ENCODE assay signal across 9 cellular contexts in genomic region chr1:235843458-235843857, GRCh38. TPM values are rescaled to one million over a fixed set of nuclear protein-coding genes. Genes with fewer than 3 reads are reported as not detected.
A peak's percentile ranks its signal among the peaks of the same experiment; 100 is the strongest.
DNase-seq lines count a peak whose midpoint lies in the region; ATAC-seq, FAIRE-seq and TF ChIP-seq lines count a peak whose summit lies in the region.
"Had no signal": no experiment of that assay in that cellular context is flagged by ENCODE, and none has a peak within 500 bp of the region (broad histone marks: within the 10 kb centered on the region; RNA-seq: fewer than 3 reads in every experiment).

No MANE protein-coding gene starts in this region.

- DNase-seq in NCI-H524 treated with DMSO at 0.1 percent for 48 hours (lab: John Stamatoyannopoulos, UW) (peak; percentile 11), mammary epithelial cell (peak; percentile 41), lung (ENCODE audit: low spot score) (no peak)
- DNase-seq in activated effector memory CD4-positive, alpha-beta T cell treated with anti-CD3 and anti-CD28 coated beads, Interleukin-2, amount 50 U/mL, for 16 hours, result no peak

- H3K36me3 ChIP-seq in mammary epithelial cell (ENCODE audit: insufficient read depth, low read length) (no peaks in the 10 kb centered on the region), lung (ENCODE audit: control insufficient read depth in 2 of 2, insufficient read depth in 2 of 2, low read length in 2 of 2) (no peaks in the 10 kb centered on the region)

- in situ Hi-C loops in mammary epithelial cell (cut with MboI; ENCODE audit: low sequenced_read_pairs in 2 of 2), result no loop called here

- no peaks in the 10 kb centered on the region for H4K20me1 ChIP-seq in mammary epithelial cell (ENCODE audit: insufficient read depth, low read length)

- H3K27me3 ChIP-seq in mammary epithelial cell (ENCODE audit: insufficient read depth, low read length), result no peaks in the 10 kb centered on the region
- no peaks in the 10 kb centered on the region for H3K27me3 ChIP-seq in lung (ENCODE audit: control insufficient read depth, insufficient read depth)

- 18% methylated on average over 1 of the region's 1 CpG for WGBS in mammary epithelial cell (ENCODE audit: low coverage, missing lambda C conversion rate)
- WGBS in lung, 2 donors, result 3 to 14% methylated on average over 1 of the region's 1 CpG

- CTCF ChIA-PET in mammary epithelial cell (lab: Charles Lee; ENCODE audit: low non-redundant PET), result interaction anchor here (0.6 to 0.7 kb wide), 3 partner anchors 9 to 338 kb away, joined by 3 to 5 read pairs (median 3); no protein-coding TSS in a partner anchor

- no peak overlapping the region for H3K4me3 ChIP-seq in mammary epithelial cell (replicated peaks in 1 of 3; ENCODE audit: insufficient read depth in 1 of 3, low read depth in 2 of 3, low read length in 3 of 3)
- no peak overlapping the region for H3K4me3 ChIP-seq in lung

- H3K4me2 ChIP-seq in mammary epithelial cell (ENCODE audit: insufficient read depth, low read depth, low read length), result peak overlapping the region; percentile 1

- no TSS peak for BruUV-seq in mammary epithelial cell (replicated peaks; lab: Mats Ljungman, UMichigan)

- intact Hi-C loops in mammary epithelial cell (cut with micrococcal nuclease), result loop anchor here (10.0 kb wide), 1 partner anchor 329 kb away; no protein-coding TSS in a partner anchor

- H3K79me2 ChIP-seq in mammary epithelial cell (ENCODE audit: insufficient read depth, low read length), result peaks cover 80% of the 10 kb centered on the region

- H2AFZ ChIP-seq in mammary epithelial cell (ENCODE audit: low read depth, low read length), result no peak overlapping the region

- ATAC-seq in HG03095 (IDR thresholded peaks at IDR 0.05; ENCODE audit: unreplicated experiment), result peak; percentile 47
- ATAC-seq in lung (ENCODE audit: insufficient read depth, low FRiP score), result no peak
- no peak for ATAC-seq in HG03108 (IDR thresholded peaks at IDR 0.05; ENCODE audit: unreplicated experiment)

- H3K9me3 ChIP-seq in mammary epithelial cell (replicated peaks; ENCODE audit: insufficient read depth, low read length), result no peaks in the 10 kb centered on the region
- no peaks in the 10 kb centered on the region for H3K9me3 ChIP-seq in lung (ENCODE audit: control insufficient read depth in 2 of 2, insufficient read depth in 1 of 2, low read length in 1 of 2)

- TF ChIP-seq CTCF in GM12873 (IDR thresholded peaks at IDR 0.05; ENCODE audit: insufficient read depth, low read depth, low read length, missing control alignments), result peak; percentile 64
- peak; percentile 67 to 71 for TF ChIP-seq CTCF in mammary epithelial cell (conservative IDR thresholded peaks at IDR 0.05 in 1 of 2, IDR thresholded peaks at IDR 0.05 in 1 of 2; ENCODE audit: extremely low read depth in 1 of 2, insufficient read depth in 1 of 2, low read depth in 1 of 2, low read length in 2 of 2)
- TF ChIP-seq CTCF in lung (IDR thresholded peaks at IDR 0.05; ENCODE audit: control extremely low read depth, extremely low read depth), result peak; percentile 29

- H3K4me1 ChIP-seq in mammary epithelial cell (ENCODE audit: insufficient read depth, low read length), result no peaks in the 10 kb centered on the region
- peaks cover 8 to 23% of the 10 kb centered on the region in 2 donors for H3K4me1 ChIP-seq in lung (ENCODE audit: control insufficient read depth in 2 of 2, insufficient read depth in 2 of 2, low read length in 2 of 2)

- dilution Hi-C loops in mammary epithelial cell (cut with HindIII; ENCODE audit: low sequenced_read_pairs), result loop anchor here (5.0 kb wide), 2 partner anchors 34 to 36 kb away; no protein-coding TSS in a partner anchor

- no peak overlapping the region for H3K9ac ChIP-seq in mammary epithelial cell (ENCODE audit: insufficient read depth, low read length)

- H3K27ac ChIP-seq in mammary epithelial cell (ENCODE audit: insufficient read depth, low read depth, low read length), result no peak overlapping the region
- H3K27ac ChIP-seq in lung (ENCODE audit: low read depth in 1 of 2, low read length in 1 of 2), result no peak overlapping the region

- peak; percentile 85 for FAIRE-seq in A204.1 (lab: Jason Lieb, UNC)
- FAIRE-seq: colon had no signal

RNA-seq across cellular contexts. Expression of gene LYST, which starts 23.2 kb away (rescaled TPM):
- total RNA-seq in mammary epithelial cell, result 10 to 100 TPM; 27.6 to 50.5 TPM
- 6.1 TPM for polyA plus RNA-seq in mammary epithelial cell
- 53.0 TPM for polyA minus RNA-seq in mammary epithelial cell
- 10 to 100 TPM; 45.8 to 82.7 TPM for total RNA-seq in lung
- 10 to 100 TPM in 1 of 2 donors, 1 to 10 TPM in 1; 9.8 to 17.5 TPM for polyA plus RNA-seq in lung

Comparison
In these comparisons a context has a peak if more than half of its experiments do, and no peak if none do; other contexts are left out.
1. DNase-seq: peak in NCI-H524 treated with DMSO at 0.1 percent for 48 hours (single experiment) and mammary epithelial cell (single experiment); none in lung (single experiment) and activated effector memory CD4-positive, alpha-beta T cell treated with anti-CD3 and anti-CD28 coated beads, Interleukin-2, amount 50 U/mL, for 16 hours (single experiment).
2. Peak in every context shown above with its lines, with median percentiles within 50 percentile points of each other: CTCF ChIP-seq.